Comparison of ENCODE assay signal across 20 cellular contexts in the genomic region with DNA sequence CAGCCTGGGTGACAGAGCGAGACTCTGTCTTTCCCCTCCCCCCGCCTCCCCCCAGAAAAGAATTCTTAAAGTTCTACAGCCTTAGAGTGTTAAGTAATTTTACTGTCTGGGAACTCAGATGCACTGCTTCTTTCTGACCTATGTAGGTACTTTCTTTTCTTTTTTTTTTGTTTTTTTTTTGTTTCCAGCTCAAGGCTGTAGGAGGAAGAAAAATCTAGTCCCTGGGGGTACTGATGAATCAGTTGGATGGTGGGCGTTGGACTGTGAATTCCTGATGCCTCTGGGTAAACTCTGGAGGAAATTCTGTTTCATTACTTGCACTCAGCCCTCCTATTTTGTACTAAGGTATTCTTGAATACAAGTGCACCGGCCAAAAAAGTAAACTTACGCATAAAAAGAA. TPM values are rescaled to one million over a fixed set of nuclear protein-coding genes. Genes with fewer than 3 reads are reported as not detected.
DNase-seq lines count a peak whose midpoint lies in the region; ATAC-seq, FAIRE-seq and TF ChIP-seq lines count a peak whose summit lies in the region.
"Had no signal": no experiment of that assay in that cellular context is flagged by ENCODE, and none has a peak within 500 bp of the region (broad histone marks: within the 10 kb centered on the region; RNA-seq: fewer than 3 reads in every experiment).

No MANE protein-coding gene starts in this region.

- peak overlapping the region; percentile 48; the same call in 1 of the 2 replicates for H3K4me2 ChIP-seq in KMS-11
- H3K4me2 ChIP-seq: PC-9 had no signal

- peaks cover 79% of the 10 kb centered on the region for H3K4me1 Mint-ChIP-seq in activated CD4-positive, alpha-beta memory T cell treated with anti-CD3 and anti-CD28 coated beads for 36 hours (ENCODE audit: low read depth)
- H3K4me1 Mint-ChIP-seq in activated CD4-positive, alpha-beta memory T cell treated with anti-CD3 and anti-CD28 coated beads, Interleukin-2, amount 10 ng/mL, durations not matched to agents 7 days and 5 days: peaks cover 59% of the 10 kb centered on the region
- H3K4me1 Mint-ChIP-seq in chondrocyte (ENCODE audit: low read depth): peaks cover 24% of the 10 kb centered on the region
- H3K4me1 Mint-ChIP-seq in osteocyte (ENCODE audit: unreplicated experiment): peaks cover 14% of the 10 kb centered on the region

- CTCF ChIA-PET in activated CD4-positive, alpha-beta memory T cell treated with anti-CD3 and anti-CD28 coated beads for 36 hours (lab: Charles Lee): no interaction called here
- CTCF ChIA-PET in activated CD4-positive, alpha-beta memory T cell treated with anti-CD3 and anti-CD28 coated beads, Interleukin-2, amount 10 ng/mL, durations not matched to agents 7 days and 5 days (lab: Charles Lee): interaction anchor here (0.6 to 1.0 kb wide), 3 partner anchors 19 to 267 kb away, joined by 3 to 6 read pairs (median 5); no protein-coding TSS in a partner anchor

- POLR2A ChIA-PET in activated CD4-positive, alpha-beta memory T cell treated with anti-CD3 and anti-CD28 coated beads for 36 hours (lab: Charles Lee): no interaction called here
- POLR2A ChIA-PET in activated CD4-positive, alpha-beta memory T cell treated with anti-CD3 and anti-CD28 coated beads, Interleukin-2, amount 10 ng/mL, durations not matched to agents 7 days and 5 days (lab: Charles Lee): no interaction called here

- H3K9me3 Mint-ChIP-seq in activated CD4-positive, alpha-beta memory T cell treated with anti-CD3 and anti-CD28 coated beads for 36 hours: no peaks in the 10 kb centered on the region
- no peaks in the 10 kb centered on the region for H3K9me3 Mint-ChIP-seq in activated CD4-positive, alpha-beta memory T cell treated with anti-CD3 and anti-CD28 coated beads, Interleukin-2, amount 10 ng/mL, durations not matched to agents 7 days and 5 days
- no peaks in the 10 kb centered on the region for H3K9me3 Mint-ChIP-seq in chondrocyte (ENCODE audit: low read depth)
- no peaks in the 10 kb centered on the region for H3K9me3 Mint-ChIP-seq in osteocyte (ENCODE audit: unreplicated experiment)
- H3K9me3 Mint-ChIP-seq in activated naive CD4-positive, alpha-beta T cell treated with anti-CD3 and anti-CD28 coated beads, Interleukin-2, amount 50 U/mL, for 72 hours: no peaks in the 10 kb centered on the region
- H3K9me3 Mint-ChIP-seq: activated CD4-positive, alpha-beta T cell treated with anti-CD3 and anti-CD28 coated beads, Interleukin-2, amount 10 ng/mL, durations not matched to agents 7 days and 5 days; stimulated activated naive CD8-positive, alpha-beta T cell treated with anti-CD3 and anti-CD28 coated beads, Interleukin-15, amount 100 ng/mL, for 72 hours had no signal

- peak overlapping the region; percentile 100; the same call in 1 of the 2 replicates for H3K27ac ChIP-seq in KMS-11
- no peak overlapping the region for H3K27ac ChIP-seq in small intestine (ENCODE audit: low read depth in 1 of 2, low read length in 1 of 2)
- no peak overlapping the region for H3K27ac ChIP-seq in WERI-Rb-1
- H3K27ac ChIP-seq: esophagus squamous epithelium, ovary, PC-9 had no signal

- 89 to 96% (median 95%) methylated on average over 5 of the region's 5 CpGs for WGBS in small intestine, 3 donors

- H3K9me3 ChIP-seq in small intestine (ENCODE audit: control insufficient read depth, low read depth) (no peaks in the 10 kb centered on the region), WERI-Rb-1 (ENCODE audit: severe bottlenecking) (no peaks in the 10 kb centered on the region)
- H3K9me3 ChIP-seq: esophagus squamous epithelium, ovary had no signal

- peaks cover 72% of the 10 kb centered on the region for H3K4me1 ChIP-seq in KMS-11 (ENCODE audit: low read depth, poor library complexity, severe bottlenecking)
- H3K4me1 ChIP-seq in small intestine (ENCODE audit: control insufficient read depth in 2 of 2, insufficient read depth in 1 of 2, low read depth in 1 of 2, low read length in 1 of 2): no peaks in the 10 kb centered on the region

- no peak for TF ChIP-seq CTCF in KMS-11 (conservative IDR thresholded peaks at IDR 0.05; ENCODE audit: low read depth, low read length)
- no peak for TF ChIP-seq CTCF in chondrocyte (IDR thresholded peaks at IDR 0.05)
- TF ChIP-seq CTCF in osteocyte (IDR thresholded peaks at IDR 0.05): no peak
- no peak for TF ChIP-seq CTCF in WERI-Rb-1 (IDR thresholded peaks at IDR 0.05; ENCODE audit: low read depth, low read length)

- no peak overlapping the region for H3K4me3 ChIP-seq in KMS-11 (IDR thresholded peaks at IDR 0.05; ENCODE audit: insufficient read depth, low read depth, low read length)
- H3K4me3 ChIP-seq in small intestine (ENCODE audit: low read depth in 1 of 2, low read length in 2 of 2): no peak overlapping the region
- H3K4me3 ChIP-seq in WERI-Rb-1 (ENCODE audit: low read depth, low read length): no peak overlapping the region
- H3K4me3 ChIP-seq: esophagus squamous epithelium, ovary, PC-9 had no signal

- FAIRE-seq in small intestine (lab: Jason Lieb, UNC): no peak
- FAIRE-seq: A204.1 had no signal

- peak overlapping the region; percentile 65 for H3K27ac Mint-ChIP-seq in activated CD4-positive, alpha-beta memory T cell treated with anti-CD3 and anti-CD28 coated beads for 36 hours
- H3K27ac Mint-ChIP-seq in activated CD4-positive, alpha-beta memory T cell treated with anti-CD3 and anti-CD28 coated beads, Interleukin-2, amount 10 ng/mL, durations not matched to agents 7 days and 5 days: no peak overlapping the region
- H3K27ac Mint-ChIP-seq in chondrocyte (ENCODE audit: unreplicated experiment): peak overlapping the region; percentile 85
- H3K27ac Mint-ChIP-seq in osteocyte (ENCODE audit: unreplicated experiment): peak overlapping the region; percentile 53
- peak overlapping the region in 1 of 2 donors; percentile 25 for H3K27ac Mint-ChIP-seq in activated naive CD4-positive, alpha-beta T cell treated with anti-CD3 and anti-CD28 coated beads, Interleukin-2, amount 50 U/mL, for 72 hours
- H3K27ac Mint-ChIP-seq: activated CD4-positive, alpha-beta T cell treated with anti-CD3 and anti-CD28 coated beads, Interleukin-2, amount 10 ng/mL, durations not matched to agents 7 days and 5 days; stimulated activated naive CD8-positive, alpha-beta T cell treated with anti-CD3 and anti-CD28 coated beads, Interleukin-15, amount 100 ng/mL, for 72 hours had no signal

- H3K9ac ChIP-seq in KMS-11: no peak overlapping the region

- intact Hi-C loops in activated CD4-positive, alpha-beta memory T cell treated with anti-CD3 and anti-CD28 coated beads for 36 hours (cut with micrococcal nuclease): loop anchor here (5.0 kb wide), 1 partner anchor 165 kb away; a partner anchor contains a TSS

- H3K27me3 Mint-ChIP-seq in activated CD4-positive, alpha-beta memory T cell treated with anti-CD3 and anti-CD28 coated beads for 36 hours: no peaks in the 10 kb centered on the region
- H3K27me3 Mint-ChIP-seq in activated CD4-positive, alpha-beta memory T cell treated with anti-CD3 and anti-CD28 coated beads, Interleukin-2, amount 10 ng/mL, durations not matched to agents 7 days and 5 days: no peaks in the 10 kb centered on the region
- H3K27me3 Mint-ChIP-seq in chondrocyte (ENCODE audit: low read depth) (no peaks in the 10 kb centered on the region), osteocyte (ENCODE audit: unreplicated experiment) (no peaks in the 10 kb centered on the region)
- H3K27me3 Mint-ChIP-seq: activated CD4-positive, alpha-beta T cell treated with anti-CD3 and anti-CD28 coated beads, Interleukin-2, amount 10 ng/mL, durations not matched to agents 7 days and 5 days; stimulated activated naive CD8-positive, alpha-beta T cell treated with anti-CD3 and anti-CD28 coated beads, Interleukin-15, amount 100 ng/mL, for 72 hours had no signal

- H2AFZ ChIP-seq in KMS-11 (ENCODE audit: low read depth): no peak overlapping the region
- H2AFZ ChIP-seq: PC-9 had no signal

- H3K36me3 ChIP-seq in KMS-11 (ENCODE audit: insufficient read depth) (no peaks in the 10 kb centered on the region), small intestine (ENCODE audit: control insufficient read depth in 2 of 2, insufficient read depth in 2 of 2, low read length in 2 of 2) (peaks cover 19 to 21% of the 10 kb centered on the region in 2 donors), WERI-Rb-1 (peaks cover 49% of the 10 kb centered on the region)
- H3K36me3 ChIP-seq: ovary had no signal

- no peak overlapping the region for H3K4me3 Mint-ChIP-seq in activated CD4-positive, alpha-beta memory T cell treated with anti-CD3 and anti-CD28 coated beads for 36 hours
- no peak overlapping the region for H3K4me3 Mint-ChIP-seq in activated CD4-positive, alpha-beta memory T cell treated with anti-CD3 and anti-CD28 coated beads, Interleukin-2, amount 10 ng/mL, durations not matched to agents 7 days and 5 days
- H3K4me3 Mint-ChIP-seq in chondrocyte (ENCODE audit: unreplicated experiment) (no peak overlapping the region), osteocyte (ENCODE audit: unreplicated experiment) (no peak overlapping the region)
- H3K4me3 Mint-ChIP-seq: activated CD4-positive, alpha-beta T cell treated with anti-CD3 and anti-CD28 coated beads, Interleukin-2, amount 10 ng/mL, durations not matched to agents 7 days and 5 days; stimulated activated naive CD8-positive, alpha-beta T cell treated with anti-CD3 and anti-CD28 coated beads, Interleukin-15, amount 100 ng/mL, for 72 hours had no signal

- ATAC-seq in activated naive CD4-positive, alpha-beta T cell treated with anti-CD3 and anti-CD28 coated beads, Interleukin-2, amount 50 U/mL, for 72 hours: no peak
- ATAC-seq: stimulated activated naive CD8-positive, alpha-beta T cell treated with anti-CD3 and anti-CD28 coated beads, Interleukin-15, amount 100 ng/mL, for 72 hours had no signal

- H3K27me3 ChIP-seq in KMS-11 (ENCODE audit: insufficient read depth, low read depth) (no peaks in the 10 kb centered on the region), small intestine (ENCODE audit: control insufficient read depth in 2 of 2, insufficient read depth in 2 of 2, low read length in 2 of 2) (no peaks in the 10 kb centered on the region), WERI-Rb-1 (ENCODE audit: insufficient read depth, low read depth, severe bottlenecking) (no peaks in the 10 kb centered on the region)
- H3K27me3 ChIP-seq: esophagus squamous epithelium, ovary had no signal

- H4K20me1 ChIP-seq in KMS-11 (ENCODE audit: insufficient read depth): no peaks in the 10 kb centered on the region

- no peak for DNase-seq in activated CD4-positive, alpha-beta memory T cell treated with anti-CD3 and anti-CD28 coated beads for 36 hours
- DNase-seq in activated CD4-positive, alpha-beta memory T cell treated with anti-CD3 and anti-CD28 coated beads, Interleukin-2, amount 10 ng/mL, durations not matched to agents 7 days and 5 days: no peak
- DNase-seq in chondrocyte (ENCODE audit: low spot score): no peak
- DNase-seq in osteocyte (ENCODE audit: extremely low spot score, unreplicated experiment): no peak
- DNase-seq in small intestine: no peak
- DNase-seq in WERI-Rb-1: no peak
- no peak for DNase-seq in activated naive CD4-positive, alpha-beta T cell treated with anti-CD3 and anti-CD28 coated beads, Interleukin-2, amount 50 U/mL, for 72 hours (ENCODE audit: low spot score in 2 of 2)
- DNase-seq: activated CD4-positive, alpha-beta T cell treated with anti-CD3 and anti-CD28 coated beads, Interleukin-2, amount 10 ng/mL, durations not matched to agents 7 days and 5 days; activated gamma-delta T cell; EL; esophagus squamous epithelium; left cardiac atrium; midbrain; NCI-H774; ovary; PC-9; stimulated activated naive CD8-positive, alpha-beta T cell treated with anti-CD3 and anti-CD28 coated beads, Interleukin-15, amount 100 ng/mL, for 72 hours; T1000 had no signal

- H3K79me2 ChIP-seq in KMS-11 (ENCODE audit: insufficient read depth, low read depth): no peaks in the 10 kb centered on the region

- peaks cover 48% of the 10 kb centered on the region for H3K36me3 Mint-ChIP-seq in activated CD4-positive, alpha-beta memory T cell treated with anti-CD3 and anti-CD28 coated beads for 36 hours
- peaks cover 69% of the 10 kb centered on the region for H3K36me3 Mint-ChIP-seq in activated CD4-positive, alpha-beta memory T cell treated with anti-CD3 and anti-CD28 coated beads, Interleukin-2, amount 10 ng/mL, durations not matched to agents 7 days and 5 days (ENCODE audit: low read depth)
- peaks cover 21% of the 10 kb centered on the region for H3K36me3 Mint-ChIP-seq in chondrocyte (ENCODE audit: low read depth)
- H3K36me3 Mint-ChIP-seq in osteocyte (ENCODE audit: unreplicated experiment): peaks cover 19% of the 10 kb centered on the region
- peaks cover 7 to 8% of the 10 kb centered on the region in 2 donors for H3K36me3 Mint-ChIP-seq in activated naive CD4-positive, alpha-beta T cell treated with anti-CD3 and anti-CD28 coated beads, Interleukin-2, amount 50 U/mL, for 72 hours

RNA-seq across cellular contexts. Expression of a gene that starts 10.8 kb away (rescaled TPM):
- under 1 TPM in 1 of 2 experiments, not detected in 1; 0.73 TPM for total RNA-seq in activated CD4-positive, alpha-beta memory T cell treated with anti-CD3 and anti-CD28 coated beads for 36 hours
- total RNA-seq in activated CD4-positive, alpha-beta memory T cell treated with anti-CD3 and anti-CD28 coated beads, Interleukin-2, amount 10 ng/mL, durations not matched to agents 7 days and 5 days: under 1 TPM; 0.91 to 0.95 TPM
- total RNA-seq in chondrocyte (not detected in 3 replicates), osteocyte (0.59 and 0.91 TPM in 2 replicates)
- 10 to 100 TPM; 10.8 to 21.9 (median 18.2) TPM for polyA plus RNA-seq in small intestine
- not detected for total RNA-seq in activated naive CD4-positive, alpha-beta T cell treated with anti-CD3 and anti-CD28 coated beads, Interleukin-2, amount 50 U/mL, for 72 hours
- total RNA-seq: PC-9 had no signal

RNA-seq across cellular contexts. Expression of a gene that starts 33.7 kb away (rescaled TPM):
- total RNA-seq in activated CD4-positive, alpha-beta memory T cell treated with anti-CD3 and anti-CD28 coated beads for 36 hours: 10 to 100 TPM; 36.9 to 39.4 TPM
- total RNA-seq in activated CD4-positive, alpha-beta memory T cell treated with anti-CD3 and anti-CD28 coated beads, Interleukin-2, amount 10 ng/mL, durations not matched to agents 7 days and 5 days: 10 to 100 TPM; 57.1 to 59.5 TPM
- total RNA-seq in chondrocyte: 29.9 to 41.5 TPM (median 31.8 TPM) in 3 replicates
- total RNA-seq in osteocyte: 33.8 and 38.0 TPM in 2 replicates
- 10 to 100 TPM; 13.8 to 19.5 (median 15.2) TPM for polyA plus RNA-seq in small intestine
- 10 to 100 TPM; 40.8 to 56.3 TPM for total RNA-seq in activated naive CD4-positive, alpha-beta T cell treated with anti-CD3 and anti-CD28 coated beads, Interleukin-2, amount 50 U/mL, for 72 hours

RNA-seq across cellular contexts. Expression of a gene that starts 39.0 kb away (rescaled TPM):
- total RNA-seq in activated CD4-positive, alpha-beta memory T cell treated with anti-CD3 and anti-CD28 coated beads for 36 hours: 10 to 100 TPM; 95.3 to 95.6 TPM
- total RNA-seq in activated CD4-positive, alpha-beta memory T cell treated with anti-CD3 and anti-CD28 coated beads, Interleukin-2, amount 10 ng/mL, durations not matched to agents 7 days and 5 days: 10 to 100 TPM; 84.0 to 88.8 TPM
- 197 to 243 TPM (median 198 TPM) in 3 replicates for total RNA-seq in chondrocyte
- total RNA-seq in osteocyte: 157 and 161 TPM in 2 replicates
- polyA plus RNA-seq in small intestine: 100 to 1,000 TPM; 179 to 349 (median 239) TPM
- 100 to 1,000 TPM in 1 of 2 donors, 10 to 100 TPM in 1; 91.9 to 113 TPM for total RNA-seq in activated naive CD4-positive, alpha-beta T cell treated with anti-CD3 and anti-CD28 coated beads, Interleukin-2, amount 50 U/mL, for 72 hours
